Comparison of ENCODE assay signal across 23 cellular contexts in genomic region chrX:149761858-149762674, GRCh38. TPM values are rescaled to one million over a fixed set of nuclear protein-coding genes. Genes with fewer than 3 reads are reported as not detected.
"Had no signal": no experiment of that assay in that cellular context is flagged by ENCODE, and none has a peak within 500 bp of the region (broad histone marks: within the 10 kb centered on the region; RNA-seq: fewer than 3 reads in every experiment).

No MANE protein-coding gene starts in this region.

RNA-seq across cellular contexts. Expression of gene HSFX1, which starts 11.8 kb away (rescaled TPM):
- polyA plus RNA-seq: stomach had no signal

RNA-seq across cellular contexts. Expression of gene MAGEA9, which starts 19.7 kb away (rescaled TPM):
- total RNA-seq: heart right ventricle; hepatocyte; kidney epithelial cell; left ventricle myocardium inferior; lower leg skin; lung microvascular endothelial cell; mucosa of gallbladder; naive thymus-derived CD8-positive, alpha-beta T cell; neural crest cell; osteocyte; progenitor cell of endocrine pancreas; pulmonary artery endothelial cell; renal cortical epithelial cell; right cardiac atrium; skeletal muscle tissue; smooth muscle cell; stomach; testis; thyroid gland; transverse colon; upper lobe of left lung; urinary bladder; vagina had no signal
- polyA plus RNA-seq: heart right ventricle; hepatocyte; naive thymus-derived CD8-positive, alpha-beta T cell; right cardiac atrium; smooth muscle cell; stomach; urinary bladder had no signal

RNA-seq across cellular contexts. Expression of gene MAGEA11, which starts 50.2 kb away (rescaled TPM):
- total RNA-seq: heart right ventricle; hepatocyte; kidney epithelial cell; left ventricle myocardium inferior; lung microvascular endothelial cell; mucosa of gallbladder; naive thymus-derived CD8-positive, alpha-beta T cell; neural crest cell; osteocyte; progenitor cell of endocrine pancreas; pulmonary artery endothelial cell; renal cortical epithelial cell; right cardiac atrium; skeletal muscle tissue; smooth muscle cell; stomach; thyroid gland; transverse colon; upper lobe of left lung; urinary bladder; vagina had no signal
- polyA plus RNA-seq: heart right ventricle; hepatocyte; naive thymus-derived CD8-positive, alpha-beta T cell; right cardiac atrium; smooth muscle cell; stomach; urinary bladder had no signal
